In the genomic region with DNA sequence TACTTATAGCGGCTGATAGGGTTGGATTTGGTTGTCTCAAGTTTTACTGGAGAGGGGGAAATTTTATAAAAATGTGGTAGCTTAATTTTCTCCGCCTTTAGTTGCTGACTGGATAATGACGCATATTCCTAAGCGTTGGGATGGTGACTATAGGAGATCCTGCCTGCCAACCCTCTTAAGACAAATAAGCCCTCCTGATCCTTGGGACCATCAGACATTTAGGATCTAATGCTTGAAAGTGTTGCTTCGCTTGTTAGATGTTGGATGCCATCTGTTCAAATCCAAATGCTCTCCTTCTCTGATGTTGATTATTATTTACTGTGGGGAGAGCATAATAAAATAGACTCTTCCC, we compare ENCODE assay signal across 8 cellular contexts. TPM values are rescaled to one million over a fixed set of nuclear protein-coding genes. Genes with fewer than 3 reads are reported as not detected.
DNase-seq lines count a peak whose midpoint lies in the region; ATAC-seq and TF ChIP-seq lines count a peak whose summit lies in the region.

No MANE protein-coding gene starts in this region.

- in situ Hi-C loops in astrocyte of the spinal cord (cut with HindIII; ENCODE audit: low sequenced_read_pairs), result no loop called here

- ATAC-seq in memory B cell (ENCODE audit: low read depth) (no peak), omental fat pad (ENCODE audit: low FRiP score) (no peak)

- DNase-seq in A172 (ENCODE audit: low spot score), result peak; percentile 25
- no peak for DNase-seq in HFF-Myc (ENCODE audit: extremely low read depth, low read depth)
- peak; percentile 70 for DNase-seq in astrocyte of the spinal cord (ENCODE audit: low read depth, low spot score)
- DNase-seq in memory B cell (ENCODE audit: low spot score in 2 of 2), result no peak
- no peak for DNase-seq in AG20443 (ENCODE audit: low spot score)
- no peak for DNase-seq in posterior cingulate gyrus
- DNase-seq in omental fat pad (ENCODE audit: low spot score), result no peak
- DNase-seq in effector CD8-positive, alpha-beta T cell (lab: John Stamatoyannopoulos, UW), result no peak

- no peak for TF ChIP-seq CTCF in HFF-Myc (IDR thresholded peaks at IDR 0.05; ENCODE audit: low read depth, low read length, missing control alignments)
- TF ChIP-seq CTCF in astrocyte of the spinal cord (IDR thresholded peaks at IDR 0.05; ENCODE audit: low read depth, low read length), result no peak
- TF ChIP-seq CTCF in omental fat pad (IDR thresholded peaks at IDR 0.05), result no peak

- no peaks in the 10 kb centered on the region for H3K27me3 Mint-ChIP-seq in memory B cell

- peak overlapping the region; percentile 51 for H3K27ac Mint-ChIP-seq in memory B cell

- peak overlapping the region; percentile 92 for H3K4me3 Mint-ChIP-seq in memory B cell

- intact Hi-C loops in posterior cingulate gyrus (cut with DNase I), result loop anchor here (2.0 kb wide), 1 partner anchor 336 kb away; a partner anchor contains a TSS

- H3K9me3 Mint-ChIP-seq in memory B cell, result no peaks in the 10 kb centered on the region

- H3K4me3 ChIP-seq in HFF-Myc (replicated peaks; ENCODE audit: low read depth, low read length), result peak overlapping the region; percentile 76
- H3K4me3 ChIP-seq in astrocyte of the spinal cord (ENCODE audit: low read depth, low read length), result peak overlapping the region; percentile 71

- peaks cover 36% of the 10 kb centered on the region for H3K4me1 Mint-ChIP-seq in memory B cell

- peaks cover 2% of the 10 kb centered on the region for H3K36me3 Mint-ChIP-seq in memory B cell

RNA-seq across cellular contexts. Expression of a gene that starts 2.2 kb away (rescaled TPM):
- total RNA-seq in A172 (2014; rRNA removed; shearing (Covaris generic)), result 27.0 and 30.0 TPM in 2 replicates
- total RNA-seq in omental fat pad, result 100 to 1,000 TPM in 1 of 4 donors, 10 to 100 TPM in 3; 47.2 to 105 (median 50.2) TPM

Comparison
In these comparisons a context has a peak if more than half of its experiments do, and no peak if none do; other contexts are left out.
1. DNase-seq: peak in A172 (single experiment) and astrocyte of the spinal cord (single experiment); none in HFF-Myc (single experiment), memory B cell (0 of 2), AG20443 (single experiment), posterior cingulate gyrus (0 of 10), omental fat pad (single experiment) and effector CD8-positive, alpha-beta T cell (single experiment).